In the genomic region with DNA sequence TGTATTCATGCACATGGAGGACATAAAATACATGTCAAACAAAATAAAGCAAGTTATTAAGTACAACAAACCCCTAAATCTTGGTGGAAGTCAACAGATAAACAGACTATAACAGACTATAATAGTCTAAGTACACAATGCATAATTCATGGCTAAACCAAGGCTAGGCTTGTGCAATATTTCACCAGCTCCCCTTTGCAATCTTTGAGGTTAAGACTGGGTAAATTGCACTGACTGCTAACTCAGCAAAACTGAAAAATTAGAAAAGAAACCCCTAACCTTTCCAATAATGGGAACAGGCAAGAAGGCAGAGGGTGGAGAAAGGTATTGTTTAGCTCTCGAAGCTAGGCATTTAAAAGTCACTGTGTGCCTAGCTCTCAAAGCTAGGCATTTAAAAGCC, we compare ENCODE assay signal across 21 cellular contexts.
"Had no signal": no experiment of that assay in that cellular context is flagged by ENCODE, and none has a peak within 500 bp of the region (broad histone marks: within the 10 kb centered on the region; RNA-seq: fewer than 3 reads in every experiment).

No MANE protein-coding gene starts in this region.

- H3K27me3 ChIP-seq: ascending aorta, gastrocnemius medialis, neural progenitor cell, tibial artery had no signal

- DNase-seq: activated CD4-positive, alpha-beta T cell treated with anti-CD3 and anti-CD28 coated beads, Interleukin-2, amount 10 ng/mL, durations not matched to agents 24 days and 14 days; activated CD8-positive, alpha-beta memory T cell treated with anti-CD3 and anti-CD28 coated beads, Interleukin-2, amount 50 U/mL, for 4 hours; activated CD8-positive, alpha-beta T cell treated with anti-CD3 and anti-CD28 coated beads, Interleukin-2, amount 10 ng/mL, durations not matched to agents 7 days and 5 days; activated effector memory CD4-positive, alpha-beta T cell treated with Interleukin-2 at 50 U/mL for 16 hours; activated naive CD4-positive, alpha-beta T cell treated with anti-CD3 and anti-CD28 coated beads, Interleukin-2, amount 10 ng/mL, durations not matched to agents 7 days and 5 days; activated naive CD8-positive, alpha-beta T cell treated with anti-CD3 and anti-CD28 coated beads, Interleukin-2, amount 50 U/mL, for 24 hours; activated T-cell treated with anti-CD3 and anti-CD28 coated beads, Interleukin-2, amount 50 U/mL, for 4 hours; gastrocnemius medialis; head of caudate nucleus; left ventricle myocardium inferior; mammary epithelial cell; naive thymus-derived CD4-positive, alpha-beta T cell; stimulated activated CD4-positive, alpha-beta T cell treated with anti-CD3 and anti-CD28 coated beads, Interleukin-2, amount 100 ng/mL, for 24 hours; stimulated activated naive CD4-positive, alpha-beta T cell treated with Interleukin-2 at 50 U/mL for 16 hours; substantia nigra; T-helper 9 cell; tibial artery had no signal

- H3K4me3 Mint-ChIP-seq: activated CD4-positive, alpha-beta T cell treated with anti-CD3 and anti-CD28 coated beads, Interleukin-2, amount 10 ng/mL, durations not matched to agents 24 days and 14 days; activated CD8-positive, alpha-beta T cell treated with anti-CD3 and anti-CD28 coated beads, Interleukin-2, amount 10 ng/mL, durations not matched to agents 7 days and 5 days; activated naive CD4-positive, alpha-beta T cell treated with anti-CD3 and anti-CD28 coated beads, Interleukin-2, amount 10 ng/mL, durations not matched to agents 7 days and 5 days; activated naive CD8-positive, alpha-beta T cell treated with anti-CD3 and anti-CD28 coated beads, Interleukin-2, amount 50 U/mL, for 24 hours; activated T-cell treated with anti-CD3 and anti-CD28 coated beads, Interleukin-2, amount 50 U/mL, for 4 hours; naive thymus-derived CD4-positive, alpha-beta T cell; neural progenitor cell had no signal

- ATAC-seq: activated CD8-positive, alpha-beta T cell treated with anti-CD3 and anti-CD28 coated beads, Interleukin-2, amount 10 ng/mL, durations not matched to agents 7 days and 5 days; activated naive CD8-positive, alpha-beta T cell treated with anti-CD3 and anti-CD28 coated beads, Interleukin-2, amount 50 U/mL, for 24 hours; activated T-cell treated with anti-CD3 and anti-CD28 coated beads, Interleukin-2, amount 50 U/mL, for 4 hours; gastrocnemius medialis; naive thymus-derived CD4-positive, alpha-beta T cell had no signal

- H3K36me3 Mint-ChIP-seq: activated naive CD4-positive, alpha-beta T cell treated with anti-CD3 and anti-CD28 coated beads, Interleukin-2, amount 10 ng/mL, durations not matched to agents 7 days and 5 days; naive thymus-derived CD4-positive, alpha-beta T cell; neural progenitor cell had no signal

- H3K27me3 Mint-ChIP-seq: activated CD4-positive, alpha-beta T cell treated with anti-CD3 and anti-CD28 coated beads, Interleukin-2, amount 10 ng/mL, durations not matched to agents 24 days and 14 days; activated naive CD4-positive, alpha-beta T cell treated with anti-CD3 and anti-CD28 coated beads, Interleukin-2, amount 10 ng/mL, durations not matched to agents 7 days and 5 days; progenitor cell of endocrine pancreas had no signal

- H3K9ac ChIP-seq: neural progenitor cell had no signal

- H3K4me3 ChIP-seq: ascending aorta, coronary artery, gastrocnemius medialis, left ventricle myocardium inferior, neural progenitor cell, tibial artery had no signal

- H3K4me1 Mint-ChIP-seq: activated CD4-positive, alpha-beta T cell treated with anti-CD3 and anti-CD28 coated beads, Interleukin-2, amount 10 ng/mL, durations not matched to agents 24 days and 14 days; activated naive CD4-positive, alpha-beta T cell treated with anti-CD3 and anti-CD28 coated beads, Interleukin-2, amount 10 ng/mL, durations not matched to agents 7 days and 5 days; activated naive CD8-positive, alpha-beta T cell treated with anti-CD3 and anti-CD28 coated beads, Interleukin-2, amount 50 U/mL, for 24 hours; naive thymus-derived CD4-positive, alpha-beta T cell had no signal

- H3K36me3 ChIP-seq: ascending aorta, gastrocnemius medialis, left ventricle myocardium inferior, neural progenitor cell, tibial artery had no signal

- H3K4me1 ChIP-seq: ascending aorta, gastrocnemius medialis, left ventricle myocardium inferior, neural progenitor cell, tibial artery had no signal

- H3K4me2 ChIP-seq: neural progenitor cell had no signal

- H3K9me3 Mint-ChIP-seq: activated CD4-positive, alpha-beta T cell treated with anti-CD3 and anti-CD28 coated beads, Interleukin-2, amount 10 ng/mL, durations not matched to agents 24 days and 14 days; activated naive CD4-positive, alpha-beta T cell treated with anti-CD3 and anti-CD28 coated beads, Interleukin-2, amount 10 ng/mL, durations not matched to agents 7 days and 5 days; activated naive CD8-positive, alpha-beta T cell treated with anti-CD3 and anti-CD28 coated beads, Interleukin-2, amount 50 U/mL, for 24 hours; activated T-cell treated with anti-CD3 and anti-CD28 coated beads, Interleukin-2, amount 50 U/mL, for 4 hours; neural progenitor cell had no signal

- H3K9me3 ChIP-seq: ascending aorta, gastrocnemius medialis, left ventricle myocardium inferior, tibial artery had no signal

- H3K27ac Mint-ChIP-seq: activated CD4-positive, alpha-beta T cell treated with anti-CD3 and anti-CD28 coated beads, Interleukin-2, amount 10 ng/mL, durations not matched to agents 24 days and 14 days; activated CD8-positive, alpha-beta T cell treated with anti-CD3 and anti-CD28 coated beads, Interleukin-2, amount 10 ng/mL, durations not matched to agents 7 days and 5 days; activated naive CD4-positive, alpha-beta T cell treated with anti-CD3 and anti-CD28 coated beads, Interleukin-2, amount 10 ng/mL, durations not matched to agents 7 days and 5 days; activated naive CD8-positive, alpha-beta T cell treated with anti-CD3 and anti-CD28 coated beads, Interleukin-2, amount 50 U/mL, for 24 hours; naive thymus-derived CD4-positive, alpha-beta T cell; neural progenitor cell; progenitor cell of endocrine pancreas had no signal

- H3K27ac ChIP-seq: ascending aorta, coronary artery, gastrocnemius medialis, left ventricle myocardium inferior, neural progenitor cell, tibial artery had no signal

- H2AFZ ChIP-seq: neural progenitor cell had no signal
